Comparison of ENCODE assay signal across 20 cellular contexts in the genomic region with DNA sequence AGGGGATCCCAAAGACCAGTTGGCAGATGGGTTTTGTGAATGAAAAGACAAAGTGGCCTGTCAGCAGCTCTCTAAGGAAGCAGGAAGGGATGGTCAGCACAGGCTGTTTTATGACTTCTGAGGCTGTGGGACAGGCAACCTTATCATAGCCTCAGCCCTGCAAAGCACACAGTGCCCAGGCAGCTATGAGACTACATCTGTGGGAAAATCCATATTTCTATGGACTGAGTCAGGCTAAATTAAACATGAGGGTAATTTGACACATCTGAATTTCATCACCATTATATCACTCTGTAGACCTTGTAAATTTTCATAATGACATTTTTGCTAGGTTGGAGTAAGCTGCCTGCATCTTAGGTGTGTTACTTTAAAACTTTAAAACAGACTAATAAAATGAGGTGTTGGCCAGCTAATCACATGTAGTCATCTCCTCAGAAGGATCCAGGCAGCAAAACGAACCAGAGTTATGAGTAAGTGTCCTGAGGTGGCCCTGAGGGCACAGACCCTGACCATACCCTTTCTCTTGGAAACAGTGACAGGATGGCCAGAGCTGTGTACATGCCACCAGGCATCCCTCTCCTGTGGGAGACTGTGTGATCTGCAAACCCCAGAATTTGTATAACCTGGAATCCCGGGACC. TPM values are rescaled to one million over a fixed set of nuclear protein-coding genes. Genes with fewer than 3 reads are reported as not detected.
DNase-seq lines count a peak whose midpoint lies in the region; ATAC-seq, FAIRE-seq and TF ChIP-seq lines count a peak whose summit lies in the region.
"Had no signal": no experiment of that assay in that cellular context is flagged by ENCODE, and none has a peak within 500 bp of the region (broad histone marks: within the 10 kb centered on the region; RNA-seq: fewer than 3 reads in every experiment).

No MANE protein-coding gene starts in this region.

- no peak for ATAC-seq in HG02938 (IDR thresholded peaks at IDR 0.05; ENCODE audit: unreplicated experiment)
- ATAC-seq: gastrocnemius medialis; stimulated activated naive CD8-positive, alpha-beta T cell treated with anti-CD3 and anti-CD28 coated beads, Interleukin-15, Interleukin-2, amounts not matched to agents 100 U/mL and 50 U/mL, for 24 hours had no signal

- intact Hi-C loops in kidney (cut with DNase I) (no loop called here), spleen (cut with DNase I; ENCODE audit: low total_unique reads) (no loop called here)

- no peak overlapping the region for H2AFZ ChIP-seq in ACC112 (ENCODE audit: low read length, unreplicated experiment)

- H3K27me3 ChIP-seq in ACC112 (ENCODE audit: insufficient read depth, low read length) (no peaks in the 10 kb centered on the region), spleen (replicated peaks in 1 of 7) (no peaks in the 10 kb centered on the region)
- H3K27me3 ChIP-seq: gastrocnemius medialis, MG63, uterus had no signal

- H3K79me2 ChIP-seq in ACC112 (ENCODE audit: control insufficient read depth, insufficient read depth, low read length, unreplicated experiment): peaks cover 21% of the 10 kb centered on the region

- no peak for TF ChIP-seq POLR2A in spleen (IDR thresholded peaks at IDR 0.05)

- DNase-seq in HT1080 (ENCODE audit: low read depth): peak; percentile 30
- peak; percentile 30 for DNase-seq in astrocyte of the spinal cord (ENCODE audit: low read depth, low spot score)
- peak; percentile 74 for DNase-seq in kidney tubule cell (ENCODE audit: low spot score)
- DNase-seq in kidney: no peak
- no peak for DNase-seq in spleen
- DNase-seq in NAMALWA (ENCODE audit: low spot score): no peak
- DNase-seq: gastrocnemius medialis; GDM1; mesendoderm; MG63; NCI-H187; NCI-H524; stimulated activated naive CD8-positive, alpha-beta T cell treated with anti-CD3 and anti-CD28 coated beads, Interleukin-15, Interleukin-2, amounts not matched to agents 100 U/mL and 50 U/mL, for 24 hours; SW 1271; uterus had no signal

- no peaks in the 10 kb centered on the region for H3K9me3 ChIP-seq in kidney (ENCODE audit: control insufficient read depth in 1 of 2, low read length in 2 of 2)
- H3K9me3 ChIP-seq in spleen: no peaks in the 10 kb centered on the region
- H3K9me3 ChIP-seq: gastrocnemius medialis, MG63, uterus had no signal

- 61 to 74% (median 62%) methylated on average over 2 of the region's 2 CpGs for WGBS in spleen, 5 donors

- no peak overlapping the region for H3K9ac ChIP-seq in kidney (ENCODE audit: low read length in 2 of 2)

- H3K4me1 ChIP-seq in ACC112 (ENCODE audit: control insufficient read depth, insufficient read depth, low read length, unreplicated experiment): peaks cover 39% of the 10 kb centered on the region
- H3K4me1 ChIP-seq in kidney (ENCODE audit: control insufficient read depth in 1 of 2, insufficient read depth in 1 of 2, low read depth in 1 of 2, low read length in 2 of 2): no peaks in the 10 kb centered on the region
- no peaks in the 10 kb centered on the region for H3K4me1 ChIP-seq in spleen
- H3K4me1 ChIP-seq: gastrocnemius medialis, uterus had no signal

- in situ Hi-C loops in astrocyte of the spinal cord (cut with HindIII; ENCODE audit: low sequenced_read_pairs): no loop called here

- no peak for TF ChIP-seq CTCF in astrocyte of the spinal cord (IDR thresholded peaks at IDR 0.05; ENCODE audit: low read depth, low read length)
- no peak for TF ChIP-seq CTCF in kidney (IDR thresholded peaks at IDR 0.05; ENCODE audit: borderline replicate concordance, extremely low read depth, insufficient read depth)
- TF ChIP-seq CTCF in spleen (IDR thresholded peaks at IDR 0.05 in 8 of 11, conservative IDR thresholded peaks at IDR 0.05 in 3 of 11): no peak

- H3K27ac ChIP-seq in ACC112 (ENCODE audit: low read depth, low read length) (peak overlapping the region; percentile 71), kidney (ENCODE audit: low read depth in 2 of 2, low read length in 2 of 2) (no peak overlapping the region), spleen (peak overlapping the region in 1 of 8 donors; percentile 19)
- H3K27ac ChIP-seq: gastrocnemius medialis had no signal

- H3K36me3 ChIP-seq in ACC112 (ENCODE audit: insufficient read depth, low read length) (no peaks in the 10 kb centered on the region), kidney (ENCODE audit: control insufficient read depth in 1 of 2, insufficient read depth in 2 of 2, low read length in 2 of 2) (no peaks in the 10 kb centered on the region), spleen (no peaks in the 10 kb centered on the region)
- H3K36me3 ChIP-seq: gastrocnemius medialis, MG63, uterus had no signal

- FAIRE-seq in kidney (lab: Jason Lieb, UNC): no peak
- FAIRE-seq: GM12892 had no signal

- H3K4me3 ChIP-seq in ACC112 (ENCODE audit: low read depth, low read length) (no peak overlapping the region), astrocyte of the spinal cord (ENCODE audit: low read depth, low read length) (no peak overlapping the region), kidney (ENCODE audit: low read length in 2 of 2) (no peak overlapping the region), spleen (no peak overlapping the region)
- H3K4me3 ChIP-seq: gastrocnemius medialis, MG63, uterus had no signal

RNA-seq across cellular contexts. Expression of a gene that starts 14.6 kb away (rescaled TPM):
- total RNA-seq in HT1080 (2014; rRNA removed; shearing (Covaris generic)): 0.84 and 0.88 TPM in 2 replicates
- polyA plus RNA-seq in HT1080 (2015; cell fraction: cytosol; rRNA removed): 0.35 TPM in 1 of 2 replicates, not detected in the other
- polyA plus RNA-seq in HT1080 (2015; cell fraction: nucleus; rRNA removed): 0.22 and 0.26 TPM in 2 replicates
- total RNA-seq in kidney (1.2 TPM), spleen (1 to 10 TPM in 5 of 7 donors, under 1 TPM in 2; 0.34 to 4.6 (median 2.0) TPM)
- polyA plus RNA-seq in kidney (ENCODE audit: insufficient read depth, low read depth, low replicate concordance) (6.0 TPM), spleen (1 to 10 TPM in 2 of 3 donors, under 1 TPM in 1; 0.76 to 2.9 (median 2.1) TPM)
- total RNA-seq: H4 had no signal
- polyA plus RNA-seq: neural cell had no signal

Comparison
In these comparisons a context has a peak if more than half of its experiments do, and no peak if none do; other contexts are left out.
1. DNase-seq: peak in HT1080 (single experiment), astrocyte of the spinal cord (single experiment) and kidney tubule cell (single experiment); none in kidney (single experiment), spleen (single experiment) and NAMALWA (single experiment).